Comparison of ENCODE assay signal across 27 cellular contexts in the genomic region with DNA sequence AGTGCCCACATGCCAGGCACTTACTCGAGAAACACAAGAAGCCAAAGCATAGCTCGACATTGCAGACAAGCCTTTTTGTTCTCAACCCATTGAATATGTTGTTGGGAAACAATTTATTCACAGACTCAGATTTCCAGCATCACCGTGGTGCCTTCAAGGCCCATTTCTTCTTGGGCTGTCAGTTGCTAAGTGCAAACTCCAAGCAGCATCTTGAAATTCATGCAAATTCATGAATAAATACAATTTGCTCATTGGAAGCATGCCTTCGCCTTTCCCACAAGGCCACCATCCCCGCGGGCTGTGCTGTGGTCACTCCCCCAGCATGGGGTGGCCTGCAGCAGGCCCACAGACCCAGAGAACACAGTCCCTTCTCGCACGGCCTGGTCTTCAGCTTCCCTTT.
"Had no signal": no experiment of that assay in that cellular context is flagged by ENCODE, and none has a peak within 500 bp of the region (broad histone marks: within the 10 kb centered on the region; RNA-seq: fewer than 3 reads in every experiment).

No MANE protein-coding gene starts in this region.

- H3K9ac ChIP-seq: parathyroid adenoma had no signal

- H3K4me1 ChIP-seq: heart left ventricle, left ventricle myocardium inferior, lower lobe of right lung, parathyroid adenoma, prostate gland, sigmoid colon, tibial nerve, upper lobe of right lung, uterus had no signal

- H3K27me3 ChIP-seq: heart left ventricle, hepatocyte, neutrophil, sigmoid colon, tibial nerve, upper lobe of right lung, uterus had no signal

- H3K4me2 ChIP-seq: hepatocyte had no signal

- DNase-seq: cerebellar nuclear complex; cortex of kidney; effector memory CD8-positive, alpha-beta T cell; heart left ventricle; kidney glomerular epithelial cell; left colon; left ventricle myocardium inferior; lower lobe of right lung; natural killer cell; right cardiac atrium; sigmoid colon; stimulated activated CD4-positive, alpha-beta T cell treated with anti-CD3 and anti-CD28 coated beads, Interleukin-2, amount 100 ng/mL, for 24 hours; stimulated activated CD4-positive, alpha-beta T cell treated with anti-CD3 and anti-CD28 coated beads, Interleukin-4, amount 100 ng/mL, for 24 hours; stimulated activated naive CD4-positive, alpha-beta T cell treated with Interleukin-2 at 50 U/mL for 16 hours; upper lobe of right lung; uterus had no signal

- H3K27me3 Mint-ChIP-seq: effector memory CD8-positive, alpha-beta T cell; memory B cell had no signal

- H3K4me3 Mint-ChIP-seq: effector memory CD8-positive, alpha-beta T cell; memory B cell; natural killer cell; neural crest cell; stimulated activated effector memory CD8-positive, alpha-beta T cell treated with anti-CD3 and anti-CD28 coated beads, Interleukin-12 subunit alpha, Interleukin-12 subunit beta, amount 100 ng/mL, for 72 hours had no signal

- H3K4me3 ChIP-seq: heart left ventricle, hepatocyte, left ventricle myocardium inferior, lower lobe of right lung, prostate gland, sigmoid colon, thoracic aorta, tibial nerve, upper lobe of right lung, uterus had no signal

- FAIRE-seq: frontal cortex, islet of Langerhans had no signal

- H2AFZ ChIP-seq: hepatocyte, parathyroid adenoma had no signal

- H3K36me3 ChIP-seq: heart left ventricle, left ventricle myocardium inferior, lower lobe of right lung, neutrophil, prostate gland, sigmoid colon, thoracic aorta, tibial nerve, upper lobe of right lung, uterus had no signal

- H3K27ac ChIP-seq: heart left ventricle, hepatocyte, left ventricle myocardium inferior, lower lobe of right lung, neutrophil, parathyroid adenoma, prostate gland, sigmoid colon, thoracic aorta, tibial nerve, upper lobe of right lung, uterus had no signal

- H3K79me2 ChIP-seq: hepatocyte, parathyroid adenoma had no signal

- H3K4me1 Mint-ChIP-seq: memory B cell; natural killer cell; stimulated activated effector memory CD8-positive, alpha-beta T cell treated with anti-CD3 and anti-CD28 coated beads, Interleukin-12 subunit alpha, Interleukin-12 subunit beta, amount 100 ng/mL, for 72 hours had no signal

- H3K9me3 ChIP-seq: heart left ventricle, left ventricle myocardium inferior, lower lobe of right lung, neutrophil, prostate gland, sigmoid colon, thoracic aorta, tibial nerve, upper lobe of right lung, uterus had no signal

- H3K27ac Mint-ChIP-seq: effector memory CD8-positive, alpha-beta T cell; memory B cell; natural killer cell; stimulated activated effector memory CD8-positive, alpha-beta T cell treated with anti-CD3 and anti-CD28 coated beads, Interleukin-12 subunit alpha, Interleukin-12 subunit beta, amount 100 ng/mL, for 72 hours had no signal

- H3K36me3 Mint-ChIP-seq: memory B cell; stimulated activated effector memory CD8-positive, alpha-beta T cell treated with anti-CD3 and anti-CD28 coated beads, Interleukin-12 subunit alpha, Interleukin-12 subunit beta, amount 100 ng/mL, for 72 hours had no signal
